8 cellular contexts compared by ENCODE assay signal in genomic region chr14:105093426-105094192, GRCh38. TPM values are rescaled to one million over a fixed set of nuclear protein-coding genes. Genes with fewer than 3 reads are reported as not detected.
DNase-seq lines count a peak whose midpoint lies in the region; ATAC-seq and TF ChIP-seq lines count a peak whose summit lies in the region.

No MANE protein-coding gene starts in this region.

- peaks cover 22% of the 10 kb centered on the region for H3K4me1 Mint-ChIP-seq in Calu3 (ENCODE audit: low read depth, unreplicated experiment)

- H3K27ac ChIP-seq in dorsolateral prefrontal cortex, result peak overlapping the region in 53 of 59 donors; percentile 5 to 89 (median 78)

- no peaks in the 10 kb centered on the region for H3K9me3 Mint-ChIP-seq in Calu3 (ENCODE audit: low read depth, unreplicated experiment)

- peak overlapping the region in 58 of 59 donors; percentile 32 to 72 (median 60) for H3K4me3 ChIP-seq in dorsolateral prefrontal cortex

- peaks cover 16% of the 10 kb centered on the region for H3K27me3 Mint-ChIP-seq in Calu3 (ENCODE audit: unreplicated experiment)

- CTCF ChIA-PET in Calu3 (lab: Charles Lee), result no interaction called here

- intact Hi-C loops in Calu3 (cut with micrococcal nuclease; ENCODE audit: unreplicated experiment) (loop anchor here (5.0 to 10.0 kb wide), 3 partner anchors 74 to 261 kb away; partner anchors contain the start of gene JAG2), dorsolateral prefrontal cortex (cut with DNase I) (loop anchor here (5.0 to 10.0 kb wide), 4 partner anchors 74 to 191 kb away; partner anchors contain the start of gene JAG2 (in 1 of the 2))

- BruUV-seq in Calu3 (replicated peaks; lab: Mats Ljungman, UMichigan), result no TSS peak

- ATAC-seq in GM21717 (IDR thresholded peaks at IDR 0.05; ENCODE audit: unreplicated experiment) (peak; percentile 58), GM18858 (IDR thresholded peaks at IDR 0.05; ENCODE audit: unreplicated experiment) (no peak)

- peak; percentile 91 for DNase-seq in Calu3
- peak; percentile 30 for DNase-seq in NCI-H1048 (lab: John Stamatoyannopoulos, UW)
- peak; percentile 53 for DNase-seq in activated CD4-positive, alpha-beta T cell treated with anti-CD3 and anti-CD28 coated beads, Interleukin-2, amount 50 U/mL, for 1 hour
- DNase-seq in dorsolateral prefrontal cortex, result peak in 7 of 10 donors; percentile 39 to 83 (median 74)
- DNase-seq in lung microvascular endothelial cell (ENCODE audit: low read depth in 2 of 2), result peak; percentile 47 to 83
- peak; percentile 41 to 69 for DNase-seq in stimulated activated CD8-positive, alpha-beta memory T cell treated with anti-CD3 and anti-CD28 coated beads, Interleukin-15, amount 100 ng/mL, for 4 hours (ENCODE audit: low read depth in 2 of 2)

- H3K4me3 Mint-ChIP-seq in Calu3 (ENCODE audit: low read depth, unreplicated experiment), result peak overlapping the region; percentile 77

- H3K36me3 Mint-ChIP-seq in Calu3 (ENCODE audit: insufficient read depth, unreplicated experiment), result peaks cover 37% of the 10 kb centered on the region

- H3K27me3 ChIP-seq in dorsolateral prefrontal cortex, result peaks cover 0 to 43% (median 5%) of the 10 kb centered on the region in 45 donors

- no peak overlapping the region for H3K27ac Mint-ChIP-seq in Calu3 (ENCODE audit: unreplicated experiment)

- TF ChIP-seq CTCF in Calu3 (IDR thresholded peaks at IDR 0.05; ENCODE audit: unreplicated experiment) (peak; percentile 46), dorsolateral prefrontal cortex (IDR thresholded peaks at IDR 0.05 in 54 of 56, conservative IDR thresholded peaks at IDR 0.05 in 2 of 56; ENCODE audit: low read depth in 1 of 56, partially characterized antibody in 56 of 56) (peak in 37 of 56 donors; percentile 8 to 48 (median 30))

RNA-seq across cellular contexts. Expression of gene GPR132, which starts 28.4 kb away (rescaled TPM):
- 1.4 TPM in 2 replicates for total RNA-seq in Calu3 (2022)
- 1 to 10 TPM in 96 of 120 experiments, under 1 TPM in 24; 0.48 to 3.9 (median 1.6) TPM for total RNA-seq in dorsolateral prefrontal cortex
- under 0.01 and 0.20 TPM in 2 replicates for total RNA-seq in lung microvascular endothelial cell

Comparison
In these comparisons a context has a peak if more than half of its experiments do, and no peak if none do; other contexts are left out.
1. DNase-seq: peak in every context shown above with its lines; median percentile 91 in Calu3; 74 in dorsolateral prefrontal cortex; 65 in lung microvascular endothelial cell; 55 in stimulated activated CD8-positive, alpha-beta memory T cell treated with anti-CD3 and anti-CD28 coated beads, Interleukin-15, amount 100 ng/mL, for 4 hours; 53 in activated CD4-positive, alpha-beta T cell treated with anti-CD3 and anti-CD28 coated beads, Interleukin-2, amount 50 U/mL, for 1 hour; 30 in NCI-H1048.